9 cellular contexts compared by ENCODE assay signal in genomic region chr10:69506834-69507643, GRCh38. TPM values are rescaled to one million over a fixed set of nuclear protein-coding genes. Genes with fewer than 3 reads are reported as not detected.
DNase-seq lines count a peak whose midpoint lies in the region; ATAC-seq and TF ChIP-seq lines count a peak whose summit lies in the region.
"Had no signal": no experiment of that assay in that cellular context is flagged by ENCODE, and none has a peak within 500 bp of the region (broad histone marks: within the 10 kb centered on the region; RNA-seq: fewer than 3 reads in every experiment).

No MANE protein-coding gene starts in this region.

- H3K4me1 Mint-ChIP-seq in CD8-positive, alpha-beta memory T cell, result peaks cover 9 to 12% (median 11%) of the 10 kb centered on the region in 3 donors

- no CpG with 5 or more reads among the region's 18 CpGs for WGBS in neuronal stem cell (ENCODE audit: extremely low coverage in 2 of 2, insufficient read length in 2 of 2, insufficient replicate concordance in 1 of 2), 2 donors

- no peak overlapping the region for H2BK12ac ChIP-seq in neuronal stem cell (ENCODE audit: low read length)

- POLR2A ChIA-PET in CD8-positive, alpha-beta memory T cell (lab: Charles Lee), result interaction anchor here (0.7 kb wide), 1 partner anchor 22 kb away, joined by 6 read pairs; no protein-coding TSS in a partner anchor

- CTCF ChIA-PET in CD8-positive, alpha-beta memory T cell (lab: Charles Lee), result interaction anchor here (0.7 to 3.3 kb wide), 18 partner anchors 8 to 1673 kb away, joined by 3 to 41 read pairs (median 4); no protein-coding TSS in a partner anchor

- H3K4me3 Mint-ChIP-seq in CD8-positive, alpha-beta memory T cell, result peak overlapping the region; percentile 0 to 82 (median 74)

- no peak overlapping the region for H2BK15ac ChIP-seq in neuronal stem cell (ENCODE audit: low read length)

- peak overlapping the region; percentile 62 for H3K4me2 ChIP-seq in OCI-LY1 (ENCODE audit: low read length)
- no peak overlapping the region for H3K4me2 ChIP-seq in neuronal stem cell (ENCODE audit: insufficient read depth, low read length, poor library complexity, severe bottlenecking)

- H3K4me1 ChIP-seq in CD8-positive, alpha-beta memory T cell (ENCODE audit: insufficient read depth, low read length), result peaks cover 12% of the 10 kb centered on the region
- H3K4me1 ChIP-seq in OCI-LY1 (ENCODE audit: insufficient read depth, low read length, severe bottlenecking), result peaks cover 4% of the 10 kb centered on the region
- peaks cover 0 to 2% of the 10 kb centered on the region in 2 donors for H3K4me1 ChIP-seq in neuronal stem cell (ENCODE audit: control insufficient read depth in 2 of 2, insufficient read depth in 1 of 2, low read depth in 1 of 2, low read length in 2 of 2)

- peak overlapping the region; percentile 34; the same call in 1 of the 2 replicates for H3K9ac ChIP-seq in OCI-LY1 (ENCODE audit: low read length)
- H3K9ac ChIP-seq in neuronal stem cell (ENCODE audit: low read depth, low read length, poor library complexity), result no peak overlapping the region

- H3F3A ChIP-seq in OCI-LY1 (ENCODE audit: insufficient read depth, low read length), result no peaks in the 10 kb centered on the region

- peak; percentile 40 for ATAC-seq in esophagus mucosa
- ATAC-seq in HG02798 (IDR thresholded peaks at IDR 0.05; ENCODE audit: poor library complexity, unreplicated experiment), result no peak
- ATAC-seq in HG03565 (IDR thresholded peaks at IDR 0.05; ENCODE audit: unreplicated experiment), result no peak

- H3K9me2 ChIP-seq in OCI-LY1 (ENCODE audit: low read depth, low read length), result no peaks in the 10 kb centered on the region

- no peak overlapping the region for H2BK120ac ChIP-seq in neuronal stem cell (ENCODE audit: low read depth, low read length)

- DNase-seq in CD8-positive, alpha-beta memory T cell, result no peak
- DNase-seq in neuronal stem cell (ENCODE audit: low spot score), result no peak
- DNase-seq in foreskin melanocyte, result no peak
- no peak for DNase-seq in foreskin fibroblast

- peak overlapping the region; percentile 57 for H3K4me3 ChIP-seq in CD8-positive, alpha-beta memory T cell (ENCODE audit: low read length)
- H3K4me3 ChIP-seq in OCI-LY1 (ENCODE audit: low read depth, low read length, poor library complexity, severe bottlenecking), result no peak overlapping the region
- no peak overlapping the region for H3K4me3 ChIP-seq in neuronal stem cell (ENCODE audit: low read length in 2 of 2)
- H3K4me3 ChIP-seq in foreskin fibroblast (ENCODE audit: low read depth in 1 of 2, low read length in 2 of 2), result no peak overlapping the region

- peak overlapping the region in 7 of 8 donors; percentile 24 to 97 (median 90) for H3K27ac Mint-ChIP-seq in CD8-positive, alpha-beta memory T cell
- H3K27ac Mint-ChIP-seq: activated T-helper 2 cell treated with anti-CD3 and anti-CD28 coated beads, Interferon-gamma antibody, Interleukin-2, Interleukin-4, amounts not matched to agents 10 μg/mL and 5 μg/mL and 100 μg/mL, durations not matched to agents 14 hours and 24 hours and 36 hours had no signal

- no peak overlapping the region for H4K8ac ChIP-seq in neuronal stem cell (ENCODE audit: low read depth, low read length)

- H2BK5ac ChIP-seq in neuronal stem cell (ENCODE audit: low read length), result no peak overlapping the region

- H3K18ac ChIP-seq in neuronal stem cell (ENCODE audit: low read length), result peak overlapping the region; percentile 38

- H3K27me3 ChIP-seq in CD8-positive, alpha-beta memory T cell (ENCODE audit: insufficient read depth, low read length, poor library complexity, severe bottlenecking), result no peaks in the 10 kb centered on the region
- H3K27me3 ChIP-seq in OCI-LY1 (ENCODE audit: insufficient read depth, low read length) (peaks cover 3% of the 10 kb centered on the region; the same call in 1 of the 2 replicates), neuronal stem cell (ENCODE audit: control insufficient read depth in 3 of 3, insufficient read depth in 3 of 3, low read depth in 1 of 3, low read length in 3 of 3) (peaks cover 0 to 18% (median 0%) of the 10 kb centered on the region in 3 experiments)

- H3K36me3 Mint-ChIP-seq in CD8-positive, alpha-beta memory T cell, result no peaks in the 10 kb centered on the region

- H2AFZ ChIP-seq in OCI-LY1 (ENCODE audit: low read length) (no peak overlapping the region), neuronal stem cell (ENCODE audit: low read length) (peak overlapping the region; percentile 87)

- H3K14ac ChIP-seq in neuronal stem cell (ENCODE audit: low read length), result no peak overlapping the region

- no peak for TF ChIP-seq CTCF in OCI-LY1 (IDR thresholded peaks at IDR 0.05; ENCODE audit: low read length)
- TF ChIP-seq CTCF in foreskin fibroblast (IDR thresholded peaks at IDR 0.05; ENCODE audit: low read depth, low read length), result no peak

- H3K27ac ChIP-seq in CD8-positive, alpha-beta memory T cell (ENCODE audit: low read depth, low read length), result no peak overlapping the region
- H3K27ac ChIP-seq in OCI-LY1 (ENCODE audit: low read depth, low read length, poor library complexity, severe bottlenecking) (no peak overlapping the region), neuronal stem cell (replicated peaks; ENCODE audit: low read length) (no peak overlapping the region)

- H3K4ac ChIP-seq in neuronal stem cell (ENCODE audit: low read length), result no peak overlapping the region

- no peaks in the 10 kb centered on the region for H3K79me2 ChIP-seq in OCI-LY1 (ENCODE audit: insufficient read depth, low read length)

- H3K79me1 ChIP-seq in neuronal stem cell (ENCODE audit: low read depth, low read length), result no peaks in the 10 kb centered on the region

- H2AK5ac ChIP-seq in neuronal stem cell (ENCODE audit: low read depth, low read length), result peak overlapping the region; percentile 18

- no peaks in the 10 kb centered on the region for H3K9me3 Mint-ChIP-seq in CD8-positive, alpha-beta memory T cell
- H3K9me3 Mint-ChIP-seq: activated T-helper 2 cell treated with anti-CD3 and anti-CD28 coated beads, Interferon-gamma antibody, Interleukin-2, Interleukin-4, amounts not matched to agents 10 μg/mL and 5 μg/mL and 100 μg/mL, durations not matched to agents 14 hours and 24 hours and 36 hours had no signal

- no peaks in the 10 kb centered on the region for H3K36me3 ChIP-seq in CD8-positive, alpha-beta memory T cell (ENCODE audit: insufficient read depth, low read length)
- no peaks in the 10 kb centered on the region for H3K36me3 ChIP-seq in OCI-LY1 (ENCODE audit: insufficient read depth, low read length)
- H3K36me3 ChIP-seq in neuronal stem cell (replicated peaks in 1 of 2; ENCODE audit: control insufficient read depth in 2 of 2, insufficient read depth in 2 of 2, low read length in 2 of 2), result no peaks in the 10 kb centered on the region

- peaks cover 0 to 2% of the 10 kb centered on the region in 2 donors for H3K27me3 Mint-ChIP-seq in CD8-positive, alpha-beta memory T cell

- H4K20me1 ChIP-seq in OCI-LY1 (ENCODE audit: insufficient read depth, low read length), result no peaks in the 10 kb centered on the region

- no peaks in the 10 kb centered on the region for H3K9me3 ChIP-seq in CD8-positive, alpha-beta memory T cell (ENCODE audit: low read length)
- H3K9me3 ChIP-seq in OCI-LY1 (ENCODE audit: low read length) (no peaks in the 10 kb centered on the region), neuronal stem cell (replicated peaks in 1 of 2; ENCODE audit: control insufficient read depth in 2 of 2, insufficient read depth in 1 of 2, low read depth in 1 of 2, low read length in 2 of 2) (no peaks in the 10 kb centered on the region)

- H3K23ac ChIP-seq in neuronal stem cell (ENCODE audit: low read depth, low read length, poor library complexity), result peak overlapping the region; percentile 26

- H4K91ac ChIP-seq in neuronal stem cell (ENCODE audit: low read depth, low read length, poor library complexity), result no peak overlapping the region

RNA-seq across cellular contexts. Expression of gene TSPAN15, which starts 55.8 kb away (rescaled TPM):
- total RNA-seq in CD8-positive, alpha-beta memory T cell, result 1 to 10 TPM; 1.4 to 2.4 TPM
- 20.2 TPM for polyA plus RNA-seq in CD8-positive, alpha-beta memory T cell
- total RNA-seq in esophagus mucosa, result 3.4 TPM
- polyA plus RNA-seq in neuronal stem cell (2013, experiment 1 of 2), result 10.5 TPM
- 10.6 TPM for polyA plus RNA-seq in neuronal stem cell (2013, experiment 2 of 2)
